ENCODE assay signal across 8 cellular contexts in genomic region chr2:88016086-88016947, GRCh38. TPM values are rescaled to one million over a fixed set of nuclear protein-coding genes. Genes with fewer than 3 reads are reported as not detected.
DNase-seq lines count a peak whose midpoint lies in the region; ATAC-seq, FAIRE-seq and TF ChIP-seq lines count a peak whose summit lies in the region.

TSS of gene RNU2-63P (minus strand) at chr2:88016547.

- peaks cover 14% of the 10 kb centered on the region for H3K4me1 Mint-ChIP-seq in activated CD4-positive, alpha-beta T cell treated with anti-CD3 and anti-CD28 coated beads, Interleukin-2, amount 10 ng/mL, durations not matched to agents 24 days and 14 days

- ATAC-seq in A549, result peak; percentile 90 to 95
- ATAC-seq in GM18868 (IDR thresholded peaks at IDR 0.05; ENCODE audit: unreplicated experiment), result peak; percentile 84
- ATAC-seq in HG03135 (IDR thresholded peaks at IDR 0.05; ENCODE audit: unreplicated experiment), result peak; percentile 81
- peak; percentile 91 for ATAC-seq in HepG2

- CTCF ChIA-PET in A549 (lab: Yijun Ruan, JAX), result interaction anchor here (1.1 to 2.3 kb wide), 5 partner anchors 15 to 144 kb away, joined by 3 to 10 read pairs (median 4); no protein-coding TSS in a partner anchor
- CTCF ChIA-PET in HepG2 (lab: Yijun Ruan, JAX; ENCODE audit: low intra/inter-chr PET ratio, low total read pairs), result no interaction called here

- no peaks in the 10 kb centered on the region for H3K27me3 Mint-ChIP-seq in activated CD4-positive, alpha-beta T cell treated with anti-CD3 and anti-CD28 coated beads, Interleukin-2, amount 10 ng/mL, durations not matched to agents 24 days and 14 days

- TSS peak; percentile 100 for BruUV-seq in HepG2 (replicated peaks; lab: Mats Ljungman, UMichigan)

- peak within 1 kb of the TSS; percentile 97 for H3K27ac Mint-ChIP-seq in activated CD4-positive, alpha-beta T cell treated with anti-CD3 and anti-CD28 coated beads, Interleukin-2, amount 10 ng/mL, durations not matched to agents 24 days and 14 days

- H3K27me3 ChIP-seq in HepG2 (ENCODE audit: control insufficient read depth in 1 of 2, insufficient read depth in 2 of 2, low read length in 2 of 2), result no peaks in the 10 kb centered on the region; a peak in 1 of 5 replicates

- peak within 1 kb of the TSS; percentile 96 for H3K4me3 Mint-ChIP-seq in activated CD4-positive, alpha-beta T cell treated with anti-CD3 and anti-CD28 coated beads, Interleukin-2, amount 10 ng/mL, durations not matched to agents 24 days and 14 days

- TF ChIP-seq POLR2A in A549 (IDR thresholded peaks at IDR 0.05; ENCODE audit: low read length), result peak; percentile 74
- peak; percentile 97 to 100 for TF ChIP-seq POLR2A in HepG2 (IDR thresholded peaks at IDR 0.05; ENCODE audit: insufficient read depth in 1 of 2, low read depth in 2 of 2, low read length in 2 of 2)

- peak within 1 kb of the TSS; percentile 93 for H3K9ac ChIP-seq in HepG2 (ENCODE audit: insufficient read depth, low read depth, low read length)

- in situ Hi-C loops in HepG2 (cut with HindIII; ENCODE audit: extremely low pct_ligation_motif_present, low pct_unique_long_range_greater_than_20kb), result no loop called here

- H4K20me1 ChIP-seq in HepG2 (ENCODE audit: insufficient read depth, low read length), result no peaks in the 10 kb centered on the region

- H3K79me2 ChIP-seq in HepG2 (ENCODE audit: insufficient read depth, low read length), result no peaks in the 10 kb centered on the region

- H3K9me3 Mint-ChIP-seq in activated CD4-positive, alpha-beta T cell treated with anti-CD3 and anti-CD28 coated beads, Interleukin-2, amount 10 ng/mL, durations not matched to agents 24 days and 14 days, result no peaks in the 10 kb centered on the region

- TF ChIP-seq EP300 in A549 (IDR thresholded peaks at IDR 0.05) (no peak; a peak in 1 of 5 replicates), HepG2 (IDR thresholded peaks at IDR 0.05; ENCODE audit: low read depth in 2 of 2, low read length in 2 of 2) (peak; percentile 22 to 69; a peak in 3 of 4 replicates), HepG2 (CRISPR knock-in tag; IDR thresholded peaks at IDR 0.05; ENCODE audit: borderline replicate concordance) (peak; percentile 73; the same call in 1 of the 2 replicates)

- H3K36me3 ChIP-seq in HepG2 (replicated peaks in 1 of 2; ENCODE audit: control insufficient read depth in 1 of 2, insufficient read depth in 2 of 2, low read length in 2 of 2), result no peaks in the 10 kb centered on the region

- TF ChIP-seq RAD21 in A549 (conservative IDR thresholded peaks at IDR 0.05 in 1 of 2, IDR thresholded peaks at IDR 0.05 in 1 of 2) (0 out of 5 replicates have a peak, but pooled peaks of 1 of the 2 experiments have one; percentile 3), HepG2 (CRISPR knock-in tag; IDR thresholded peaks at IDR 0.05) (peak; percentile 62)

- intact Hi-C loops in activated CD4-positive, alpha-beta T cell treated with anti-CD3 and anti-CD28 coated beads, Interleukin-2, amount 10 ng/mL, durations not matched to agents 24 days and 14 days (cut with micrococcal nuclease), result loop anchor here (1.0 to 2.0 kb wide), 2 partner anchors 14 to 39 kb away; partner anchors contain the start of gene KRCC1
- intact Hi-C loops in HepG2 (cut with micrococcal nuclease; ENCODE audit: unreplicated experiment), result loop anchor here (1.0 to 5.0 kb wide), 2 partner anchors 38 to 111 kb away; partner anchors contain the start of gene FABP1

- 4% methylated on average over 33 of the region's 33 CpGs for WGBS in A549 (ENCODE audit: missing lambda C conversion rate)
- 2% methylated on average over 31 of the region's 33 CpGs for WGBS in HepG2 (ENCODE audit: low lambda C conversion rate)

- H3K4me2 ChIP-seq in A549 (peak within 1 kb of the TSS; percentile 88), HepG2 (ENCODE audit: low read depth, low read length) (peak within 1 kb of the TSS; percentile 95)

- DNase-seq in A549 (ENCODE audit: low read depth in 1 of 2, low spot score in 1 of 2), result peak; percentile 93
- DNase-seq in NCI-H345 (lab: John Stamatoyannopoulos, UW), result peak; percentile 78
- peak; percentile 94 for DNase-seq in activated CD4-positive, alpha-beta T cell treated with anti-CD3 and anti-CD28 coated beads, Interleukin-2, amount 10 ng/mL, durations not matched to agents 24 days and 14 days
- peak; percentile 82 for DNase-seq in dermis blood vessel endothelial cell
- peak; percentile 96 for DNase-seq in HepG2 (ENCODE audit: low spot score)
- peak; percentile 65 to 74 for DNase-seq in stimulated activated CD4-positive, alpha-beta T cell treated with anti-CD3 and anti-CD28 coated beads, Interleukin-2, amount 100 ng/mL, for 48 hours

- H3K9me3 ChIP-seq in A549 (no peaks in the 10 kb centered on the region), HepG2 (ENCODE audit: low read length) (no peaks in the 10 kb centered on the region)

- POLR2A ChIA-PET in A549 (lab: Yijun Ruan, JAX), result interaction anchor here (0.6 to 2.1 kb wide), 7 partner anchors 8 to 410 kb away, joined by 3 to 11 read pairs (median 3); no protein-coding TSS in a partner anchor
- POLR2A ChIA-PET in HepG2 (lab: Yijun Ruan, JAX), result interaction anchor here (0.8 to 4.1 kb wide), 29 partner anchors 10 to 1575 kb away, joined by 3 to 35 read pairs (median 5); partner anchors contain the start of genes FABP1 and KDM3A

- peak within 1 kb of the TSS; percentile 65 for H3K4me3 ChIP-seq in A549
- peak within 1 kb of the TSS; percentile 77 to 91 (median 77) for H3K4me3 ChIP-seq in HepG2 (replicated peaks in 1 of 3; ENCODE audit: insufficient read depth in 1 of 3, low read depth in 2 of 3, low read length in 3 of 3)

- peaks cover 2% of the 10 kb centered on the region for H3K36me3 Mint-ChIP-seq in activated CD4-positive, alpha-beta T cell treated with anti-CD3 and anti-CD28 coated beads, Interleukin-2, amount 10 ng/mL, durations not matched to agents 24 days and 14 days (ENCODE audit: low read depth)

- H2AFZ ChIP-seq in HepG2 (ENCODE audit: low read length), result peak within 1 kb of the TSS; percentile 68

- peaks cover 12% of the 10 kb centered on the region for H3K4me1 ChIP-seq in A549
- peaks cover 37% of the 10 kb centered on the region for H3K4me1 ChIP-seq in HepG2 (ENCODE audit: insufficient read depth, low read length)

- FAIRE-seq in A549 (lab: Jason Lieb, UNC) (no peak), HepG2 (lab: Jason Lieb, UNC) (peak; percentile 36)

- TF ChIP-seq CTCF in A549 (IDR thresholded peaks at IDR 0.05), result no peak
- peak; percentile 18; the same call in 1 of the 2 replicates for TF ChIP-seq CTCF in HepG2 (CRISPR knock-in tag; IDR thresholded peaks at IDR 0.05)

- peak within 1 kb of the TSS; percentile 90 to 95 for H3K27ac ChIP-seq in A549
- H3K27ac ChIP-seq in HepG2 (ENCODE audit: extremely low read length, insufficient read depth, low read length), result peak within 1 kb of the TSS; percentile 96

TF ChIP-seq in A549, 52 proteins besides CTCF, POLR2A, EP300 and RAD21 (continues in another document):
- 0 out of 2 replicates have a peak, but pooled peaks have one; percentile 23 for TF ChIP-seq BHLHE40 (IDR thresholded peaks at IDR 0.05; ENCODE audit: low read depth, low read length)
- TF ChIP-seq ZSCAN20 (CRISPR knock-in tag; IDR thresholded peaks at IDR 0.05), result no peak; the same call in 1 of the 2 replicates
- TF ChIP-seq FOSB (CRISPR knock-in tag; IDR thresholded peaks at IDR 0.05), result peak; percentile 100
- TF ChIP-seq RARB (CRISPR knock-in tag; IDR thresholded peaks at IDR 0.05), result peak; percentile 100
- 0 out of 2 replicates have a peak, but pooled peaks have one; percentile 14 for TF ChIP-seq ESRRA (IDR thresholded peaks at IDR 0.05; ENCODE audit: borderline replicate concordance, low read length)

TF ChIP-seq in HepG2, 621 proteins besides CTCF, POLR2A, EP300 and RAD21 (continues in another document):
- TF ChIP-seq ZNF737 (CRISPR knock-in tag; IDR thresholded peaks at IDR 0.05; ENCODE audit: borderline replicate concordance), result no peak

RNA-seq across cellular contexts. Expression of gene RNU2-63P, which starts in this region (rescaled TPM):
- polyA plus RNA-seq in A549 (2011; rRNA removed) (23.1 and 33.0 TPM in 2 replicates), A549 (2017; fragmentation: RNase III; extraction: RNeasy Plus Mini Kit Qiagen cat#74134 plus additional on column Dnase treatment) (2.0 TPM in 1 of 3 replicates, not detected in the others), HepG2 (2011; rRNA removed) (not detected in 2 replicates)
- polyA plus RNA-seq in A549 (2012; cell fraction: cytosol; rRNA removed), result not detected in 2 replicates
- not detected in 2 replicates for polyA plus RNA-seq in A549 (2012; cell fraction: nucleus; rRNA removed)
- 315 and 499 TPM in 2 replicates for polyA minus RNA-seq in A549 (2011; rRNA and poly(A)+ RNA removed)
- total RNA-seq in activated CD4-positive, alpha-beta T cell treated with anti-CD3 and anti-CD28 coated beads, Interleukin-2, amount 10 ng/mL, durations not matched to agents 24 days and 14 days, result 34.0 and 34.9 TPM in 2 replicates
- total RNA-seq in dermis blood vessel endothelial cell (not detected in 2 replicates), HepG2 (2016; rRNA removed; fragmentation: Illumina TruSeq; extraction: Trizol) (6.8 TPM in 1 of 2 replicates, not detected in the other)
- 22.1 and 60.3 TPM in 2 replicates for total RNA-seq in HepG2 (2016; cell fraction: cytosol; rRNA removed; fragmentation: Illumina TruSeq; extraction: Trizol; ENCODE audit: low read depth)
- total RNA-seq in HepG2 (2016; cell fraction: insoluble cytoplasmic fraction; rRNA removed; fragmentation: Illumina TruSeq; extraction: Trizol), result 7.0 and 7.1 TPM in 2 replicates
- 20.1 and 22.2 TPM in 2 replicates for total RNA-seq in HepG2 (2016; cell fraction: membrane; rRNA removed; fragmentation: Illumina TruSeq; extraction: Trizol)
- 18.2 and 36.2 TPM in 2 replicates for total RNA-seq in HepG2 (2016; cell fraction: nucleus; rRNA removed; fragmentation: Illumina TruSeq; extraction: Trizol)
- not detected in 2 replicates for polyA plus RNA-seq in HepG2 (2011; cell fraction: cytosol; rRNA removed)
- polyA plus RNA-seq in HepG2 (2011; cell fraction: nucleus; rRNA removed), result not detected in 2 replicates
- polyA plus RNA-seq in HepG2 (2012), result not detected in 2 replicates
- polyA plus RNA-seq in HepG2 (2016; cell fraction: cytosol; fragmentation: Illumina TruSeq; extraction: Trizol; ENCODE audit: low read depth), result 4.6 and 8.5 TPM in 2 replicates
- polyA plus RNA-seq in HepG2 (2016; cell fraction: insoluble cytoplasmic fraction; fragmentation: Illumina TruSeq; extraction: Trizol; ENCODE audit: low read depth), result not detected in 2 replicates
- polyA plus RNA-seq in HepG2 (2016; cell fraction: membrane; fragmentation: Illumina TruSeq; extraction: Trizol; ENCODE audit: low read depth), result 3.4 TPM in 1 of 2 replicates, not detected in the other
- not detected in 2 replicates for polyA plus RNA-seq in HepG2 (2016; cell fraction: nucleus; fragmentation: Illumina TruSeq; extraction: Trizol; ENCODE audit: insufficient read depth, low read depth)
- polyA minus RNA-seq in HepG2 (2011; rRNA and poly(A)+ RNA removed; ENCODE audit: low replicate concordance), result 19.6 and 124 TPM in 2 replicates
- 51.7 and 87.1 TPM in 2 replicates for polyA minus RNA-seq in HepG2 (2011; cell fraction: cytosol; rRNA and poly(A)+ RNA removed)
- polyA minus RNA-seq in HepG2 (2011; cell fraction: nucleus; rRNA and poly(A)+ RNA removed), result 22.3 and 66.6 TPM in 2 replicates

Comparison
In these comparisons a context has a peak if more than half of its experiments do, and no peak if none do; other contexts are left out.
1. Peak in every context shown above with its lines: DNase-seq, ATAC-seq, H3K4me3 ChIP-seq and H3K27ac ChIP-seq.
2. Peak in DNase-seq in dermis blood vessel endothelial cell; RNA of the gene not detected or under 1 TPM.